ENCODE assay signal across 2 cellular contexts in genomic region chr16:1338119-1338730, GRCh38.
TF ChIP-seq lines count a peak whose summit lies in the region.

No MANE protein-coding gene starts in this region.

TF ChIP-seq in GM12878, 131 proteins besides CTCF, POLR2A, EP300 and RAD21:
- TF ChIP-seq HCFC1 (IDR thresholded peaks at IDR 0.05; ENCODE audit: low read length) = no peak
- TF ChIP-seq CHD2 (IDR thresholded peaks at IDR 0.05; ENCODE audit: borderline replicate concordance, low read depth, low read length) = no peak
- TF ChIP-seq PML (IDR thresholded peaks at IDR 0.05; ENCODE audit: low read length) = no peak
- no peak for TF ChIP-seq RCOR1 (conservative IDR thresholded peaks at IDR 0.05; ENCODE audit: low read depth, low read length)
- no peak for TF ChIP-seq JUND (IDR thresholded peaks at IDR 0.05; ENCODE audit: low read depth, low read length)
- TF ChIP-seq NFIC (IDR thresholded peaks at IDR 0.05; ENCODE audit: low read depth, low read length) = no peak
- no peak for TF ChIP-seq EZH2 (IDR thresholded peaks at IDR 0.05; ENCODE audit: borderline replicate concordance, control insufficient read depth, low read depth, low read length)
- TF ChIP-seq ZBTB33 (IDR thresholded peaks at IDR 0.05) = no peak
- no peak for TF ChIP-seq NR2C1 (IDR thresholded peaks at IDR 0.05)
- TF ChIP-seq E2F8 (IDR thresholded peaks at IDR 0.05; ENCODE audit: low read depth, partially characterized antibody) = no peak
TF ChIP-seq in GM12878: peak in this region for 0.

TF ChIP-seq in neural cell, 6 proteins besides CTCF, POLR2A, EP300 and RAD21:
- no peak for TF ChIP-seq REST (IDR thresholded peaks at IDR 0.05; ENCODE audit: borderline replicate concordance)
- TF ChIP-seq SMC3 (conservative IDR thresholded peaks at IDR 0.05; ENCODE audit: poor library complexity) = no peak
- no peak for TF ChIP-seq POLR2AphosphoS5 (IDR thresholded peaks at IDR 0.05)
- TF ChIP-seq MXI1 (conservative IDR thresholded peaks at IDR 0.05; ENCODE audit: poor library complexity, severe bottlenecking) = no peak
- no peak for TF ChIP-seq EZH2 (IDR thresholded peaks at IDR 0.05; ENCODE audit: borderline replicate concordance, insufficient read depth, low read length, poor library complexity, severe bottlenecking)
- no peak for TF ChIP-seq TAF1 (IDR thresholded peaks at IDR 0.05; ENCODE audit: low read depth)
